9 cellular contexts compared by ENCODE assay signal in the genomic region with DNA sequence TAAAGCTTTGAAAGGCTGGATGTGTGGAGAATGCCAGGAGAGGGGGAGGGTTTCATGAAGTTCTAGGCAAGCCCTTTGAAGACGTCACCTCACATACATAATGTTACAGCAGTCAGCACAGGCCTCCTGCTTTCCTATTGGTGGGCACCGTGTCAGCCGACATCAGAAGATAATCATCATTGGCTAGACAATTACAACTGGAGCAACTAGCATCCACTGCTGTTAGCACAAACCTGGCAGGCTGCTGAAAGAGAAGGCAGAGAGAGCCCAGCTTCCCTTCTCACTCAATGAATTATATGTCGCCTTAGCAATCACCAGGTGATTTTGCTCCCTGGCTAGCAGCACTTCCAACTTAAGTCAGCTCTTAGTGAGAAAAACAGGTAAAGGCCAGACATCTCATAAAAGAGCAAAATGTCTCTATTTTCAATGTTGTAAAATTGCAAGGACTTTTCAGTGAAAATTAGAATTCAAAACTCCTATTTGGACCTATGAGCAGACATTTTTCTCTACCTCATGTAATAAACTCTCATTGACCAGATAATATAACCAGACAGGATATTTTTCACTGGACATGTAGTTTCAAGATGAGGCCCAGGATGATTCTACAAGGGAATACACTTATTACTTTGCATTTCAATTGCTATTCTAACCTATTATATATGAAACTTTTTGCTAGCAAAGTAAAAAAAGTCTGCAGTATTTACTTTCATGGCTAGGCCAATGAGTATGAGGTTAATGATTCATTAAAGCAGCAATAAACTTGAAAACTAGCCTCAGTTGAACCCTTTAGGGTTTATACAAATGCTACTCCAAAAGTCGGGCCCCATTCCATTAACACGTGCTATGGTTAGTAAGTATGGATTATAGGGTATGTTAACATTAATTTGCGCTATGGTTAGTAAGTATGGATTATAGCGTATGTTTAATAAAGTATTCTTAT. TPM values are rescaled to one million over a fixed set of nuclear protein-coding genes. Genes with fewer than 3 reads are reported as not detected.
DNase-seq lines count a peak whose midpoint lies in the region; ATAC-seq, FAIRE-seq and TF ChIP-seq lines count a peak whose summit lies in the region.
"Had no signal": no experiment of that assay in that cellular context is flagged by ENCODE, and none has a peak within 500 bp of the region (broad histone marks: within the 10 kb centered on the region; RNA-seq: fewer than 3 reads in every experiment).

No MANE protein-coding gene starts in this region.

- H3K4me1 ChIP-seq in H1 (replicated peaks in 1 of 4; ENCODE audit: control insufficient read depth in 3 of 4, insufficient read depth in 4 of 4, low read length in 3 of 4) = peaks cover 4 to 15% (median 10%) of the 10 kb centered on the region in 4 experiments; a peak in 5 of 7 replicates

- no peak for TF ChIP-seq CTCF in H1 (IDR thresholded peaks at IDR 0.05; ENCODE audit: control extremely low read depth in 1 of 3, insufficient read depth in 1 of 3, low read depth in 1 of 3, low read length in 3 of 3)

- no peaks in the 10 kb centered on the region; the same call in 1 of the 2 replicates for H3K79me1 ChIP-seq in H1 (ENCODE audit: low read depth, low read length)

- CTCF ChIA-PET in H1 (lab: Charles Lee; ENCODE audit: partially characterized antibody) = interaction anchor here (1.9 kb wide), 1 partner anchor 17 kb away, joined by 7 read pairs; no protein-coding TSS in a partner anchor

- H4K91ac ChIP-seq in H1 (replicated peaks; ENCODE audit: insufficient read length, low read length) = no peak overlapping the region

- no peak overlapping the region for H2BK12ac ChIP-seq in H1 (ENCODE audit: low read depth, low read length)

- H4K20me1 ChIP-seq in H1 (replicated peaks in 1 of 2; ENCODE audit: control insufficient read depth in 1 of 2, insufficient read depth in 2 of 2, low read length in 2 of 2) = no peaks in the 10 kb centered on the region

- no peak for TF ChIP-seq EP300 in H1 (IDR thresholded peaks at IDR 0.05; ENCODE audit: borderline replicate concordance in 1 of 2, low read depth in 2 of 2, low read length in 2 of 2)

- peaks cover 14% of the 10 kb centered on the region for H3K23me2 ChIP-seq in H1 (ENCODE audit: low read depth, low read length)

- DNase-seq in AG20443 (ENCODE audit: low spot score) = peak; percentile 37
- DNase-seq in NCI-H524 (lab: John Stamatoyannopoulos, UW) = peak; percentile 51 to 84
- peak; percentile 44 to 55 for DNase-seq in activated CD8-positive, alpha-beta memory T cell treated with anti-CD3 and anti-CD28 coated beads for 1 hour (ENCODE audit: extremely low read depth in 1 of 2, low read depth in 1 of 2)
- peak; percentile 60 to 64 for DNase-seq in H1 (ENCODE audit: low read depth in 1 of 2, low spot score in 2 of 2)
- peak; percentile 92 for DNase-seq in midbrain (lab: John Stamatoyannopoulos, UW)
- peak; percentile 78 for DNase-seq in stimulated activated CD8-positive, alpha-beta memory T cell treated with anti-CD3 and anti-CD28 coated beads, Interleukin-4, amount 100 ng/mL, for 48 hours

- no peak overlapping the region for H2BK120ac ChIP-seq in H1 (replicated peaks; ENCODE audit: low read depth, low read length)

- POLR2A ChIA-PET in H1 (lab: Charles Lee; ENCODE audit: partially characterized antibody) = interaction anchor here (0.5 to 2.2 kb wide), 4 partner anchors 10 to 1508 kb away, joined by 3 to 12 read pairs (median 3); no protein-coding TSS in a partner anchor

- no peak overlapping the region for H2BK20ac ChIP-seq in H1 (ENCODE audit: low read length)

- TF ChIP-seq RAD21 in H1 (IDR thresholded peaks at IDR 0.05 in 1 of 2, conservative IDR thresholded peaks at IDR 0.05 in 1 of 2; ENCODE audit: low read depth in 2 of 2, low read length in 2 of 2) = no peak

- no peak overlapping the region for H3K56ac ChIP-seq in H1 (replicated peaks; ENCODE audit: insufficient read length, low read depth, low read length)

- no peak overlapping the region for H3K18ac ChIP-seq in H1 (ENCODE audit: extremely low read depth, low read length)

- H3K9me3 ChIP-seq in H1 (ENCODE audit: insufficient read depth in 2 of 2, low read depth in 1 of 2, low read length in 1 of 2) = no peaks in the 10 kb centered on the region

- WGBS in H1 (ENCODE audit: extremely low coverage in 1 of 2, insufficient coverage in 1 of 2, insufficient read length in 1 of 2, insufficient replicate concordance in 2 of 2, low coverage in 1 of 2, low lambda C conversion rate in 2 of 2, missing lambda C conversion rate in 1 of 2), 2 experiments = 61 to 100% methylated on average over 2 to 8 of the region's 8 CpGs

- H2BK15ac ChIP-seq in H1 (ENCODE audit: low read length) = no peak overlapping the region

- ATAC-seq in GM19043 (IDR thresholded peaks at IDR 0.05; ENCODE audit: low read depth, unreplicated experiment) = peak; percentile 65
- peak; percentile 70 for ATAC-seq in HG03175 (IDR thresholded peaks at IDR 0.05; ENCODE audit: unreplicated experiment)

- H3K14ac ChIP-seq in H1 (ENCODE audit: insufficient read length) = no peak overlapping the region

- peak overlapping the region; percentile 28; the same call in 1 of the 2 replicates for H2BK5ac ChIP-seq in H1 (ENCODE audit: low read depth, low read length)

- no peak overlapping the region for H2AFZ ChIP-seq in H1 (ENCODE audit: low read length)

- peak; percentile 78 to 94 for TF ChIP-seq POLR2A in H1 (IDR thresholded peaks at IDR 0.05; ENCODE audit: control extremely low read depth in 1 of 2, low read depth in 2 of 2, low read length in 2 of 2)

- no peaks in the 10 kb centered on the region for H3K27me3 ChIP-seq in H1 (replicated peaks in 1 of 4; ENCODE audit: control insufficient read depth in 3 of 4, extremely low read depth in 1 of 4, insufficient read depth in 3 of 4, low read length in 3 of 4)

- peak; percentile 63 for FAIRE-seq in H1 (lab: Jason Lieb, UNC)

- no peak overlapping the region for H2AK5ac ChIP-seq in H1 (ENCODE audit: low read depth, low read length)

- H3K4me2 ChIP-seq in H1 (ENCODE audit: insufficient read depth in 1 of 2, low read depth in 2 of 2, low read length in 2 of 2) = peak overlapping the region in 1 of 2 experiments; percentile 12; a peak in 2 of 4 replicates
- H3K4me2 ChIP-seq: KMS-11 had no signal

- no peak overlapping the region; a peak in 1 of 7 replicates for H3K9ac ChIP-seq in H1 (replicated peaks in 1 of 4; ENCODE audit: extremely low read depth in 1 of 4, low read depth in 3 of 4, low read length in 3 of 4)
- H3K9ac ChIP-seq: KMS-11 had no signal

- H3K4ac ChIP-seq in H1 (replicated peaks; ENCODE audit: insufficient read length, low read depth, low read length) = no peak overlapping the region

- no peak overlapping the region; the same call in 1 of the 2 replicates for H3K27ac ChIP-seq in H1 (ENCODE audit: low read depth, low read length)
- H3K27ac ChIP-seq: KMS-11 had no signal

- H3K36me3 ChIP-seq in H1 (ENCODE audit: control insufficient read depth in 2 of 4, insufficient read depth in 4 of 4, low read length in 3 of 4) = peaks cover 0 to 18% (median 0%) of the 10 kb centered on the region in 4 experiments; a peak in 1 of 8 replicates

- no peak overlapping the region for H3K4me3 ChIP-seq in H1 (ENCODE audit: extremely low read depth in 1 of 4, insufficient read depth in 2 of 4, low read depth in 3 of 4, low read length in 4 of 4)

- H4K8ac ChIP-seq in H1 (ENCODE audit: extremely low read depth, insufficient read depth, low read length) = no peak overlapping the region

- H3K79me2 ChIP-seq in H1 (ENCODE audit: control insufficient read depth in 1 of 2, insufficient read depth in 2 of 2, low read length in 2 of 2) = peaks cover 0 to 78% of the 10 kb centered on the region in 2 experiments; a peak in 2 of 4 replicates

- H4K5ac ChIP-seq in H1 (ENCODE audit: insufficient read length, low read depth, low read length) = peak overlapping the region; percentile 60

- H3K23ac ChIP-seq in H1 (ENCODE audit: insufficient read length) = no peak overlapping the region

TF ChIP-seq in H1, 55 proteins besides CTCF, POLR2A, EP300 and RAD21 (continues in another document):
- peak; percentile 53; the same call in 1 of the 2 replicates for TF ChIP-seq CHD2 (IDR thresholded peaks at IDR 0.05; ENCODE audit: low read length)
- TF ChIP-seq CBX5 (IDR thresholded peaks at IDR 0.05; ENCODE audit: low read depth, low read length) = no peak
- TF ChIP-seq JUND (IDR thresholded peaks at IDR 0.05; ENCODE audit: low read length) = peak; percentile 36; the same call in 1 of the 2 replicates
- TF ChIP-seq RXRA (IDR thresholded peaks at IDR 0.05; ENCODE audit: insufficient read depth, low read depth, low read length) = no peak
- TF ChIP-seq, protein P1, sequence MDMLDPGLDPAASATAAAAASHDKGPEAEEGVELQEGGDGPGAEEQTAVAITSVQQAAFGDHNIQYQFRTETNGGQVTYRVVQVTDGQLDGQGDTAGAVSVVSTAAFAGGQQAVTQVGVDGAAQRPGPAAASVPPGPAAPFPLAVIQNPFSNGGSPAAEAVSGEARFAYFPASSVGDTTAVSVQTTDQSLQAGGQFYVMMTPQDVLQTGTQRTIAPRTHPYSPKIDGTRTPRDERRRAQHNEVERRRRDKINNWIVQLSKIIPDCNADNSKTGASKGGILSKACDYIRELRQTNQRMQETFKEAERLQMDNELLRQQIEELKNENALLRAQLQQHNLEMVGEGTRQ (IDR thresholded peaks at IDR 0.05; ENCODE audit: low read length) = peak; percentile 34; the same call in 1 of the 2 replicates
- peak; percentile 77 for TF ChIP-seq SP1 (IDR thresholded peaks at IDR 0.05; ENCODE audit: low read depth, low read length)
- no peak for TF ChIP-seq KDM5A (IDR thresholded peaks at IDR 0.05; ENCODE audit: low read length)
- TF ChIP-seq TAF1 (IDR thresholded peaks at IDR 0.05; ENCODE audit: low read depth, low read length) = peak; percentile 85
- peak; percentile 91 for TF ChIP-seq TBP (IDR thresholded peaks at IDR 0.05; ENCODE audit: low read depth, low read length)

RNA-seq across cellular contexts. Expression of a gene that starts 4.3 kb away (rescaled TPM):
- total RNA-seq in H1 (2021; fragmentation: NEBNext Ultra II Directional; extraction: Animal tissue kit (Norgen Biotek cat#: 25700)) = 86.6 and 89.6 TPM in 2 replicates
- polyA plus RNA-seq in H1 (2011; rRNA removed) = 18.6 and 27.8 TPM in 2 replicates
- polyA plus RNA-seq in H1 (2011; cell fraction: cytosol; rRNA removed) = 49.1 TPM
- 28.8 TPM for polyA plus RNA-seq in H1 (2011; cell fraction: nucleus; rRNA removed)
- 53.7 to 81.8 TPM (median 55.0 TPM) in 4 replicates for polyA plus RNA-seq in H1 (2012, experiment 1 of 2)
- polyA plus RNA-seq in H1 (2012, experiment 2 of 2) = 27.8 TPM
- 105 TPM for polyA plus RNA-seq in H1 (2013, experiment 1 of 2)
- polyA plus RNA-seq in H1 (2013, experiment 2 of 2) = 124 TPM
- 93.8 and 126 TPM in 2 replicates for polyA minus RNA-seq in H1 (2011; rRNA and poly(A)+ RNA removed)
- polyA minus RNA-seq in H1 (2011; cell fraction: cytosol; rRNA and poly(A)+ RNA removed) = 37.6 TPM
- 80.1 TPM for polyA minus RNA-seq in H1 (2011; cell fraction: nucleus; rRNA and poly(A)+ RNA removed)

Comparison
In these comparisons a context has a peak if more than half of its experiments do, and no peak if none do; other contexts are left out.
1. DNase-seq: peak in every context shown above with its lines; median percentile 92 in midbrain; 78 in stimulated activated CD8-positive, alpha-beta memory T cell treated with anti-CD3 and anti-CD28 coated beads, Interleukin-4, amount 100 ng/mL, for 48 hours; 68 in NCI-H524; 62 in H1; 50 in activated CD8-positive, alpha-beta memory T cell treated with anti-CD3 and anti-CD28 coated beads for 1 hour; 37 in AG20443.